In the genomic region with DNA sequence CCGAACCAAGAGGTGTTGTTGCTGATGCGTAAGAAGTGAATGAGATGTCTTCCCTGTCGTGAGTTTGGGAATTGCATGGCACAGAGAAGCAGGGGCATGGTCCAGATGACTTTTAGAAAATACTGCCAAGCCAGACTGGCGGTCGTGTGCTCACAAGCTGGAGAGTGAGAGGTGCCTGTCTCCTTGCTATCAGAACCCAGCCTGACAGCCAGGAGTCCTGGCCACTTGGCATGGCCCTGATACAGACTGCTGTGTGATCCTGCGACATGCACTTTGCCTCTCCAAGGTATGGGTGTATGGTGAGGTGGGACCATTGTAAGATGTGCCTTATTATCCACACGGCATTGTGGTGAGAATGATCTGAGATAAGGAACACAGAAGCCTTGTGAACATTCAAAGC, we compare ENCODE assay signal across 15 cellular contexts.
DNase-seq lines count a peak whose midpoint lies in the region; ATAC-seq lines count a peak whose summit lies in the region.
"Had no signal": no experiment of that assay in that cellular context is flagged by ENCODE, and none has a peak within 500 bp of the region (broad histone marks: within the 10 kb centered on the region; RNA-seq: fewer than 3 reads in every experiment).

No MANE protein-coding gene starts in this region.

- H3K9me3 Mint-ChIP-seq in T-helper 1 cell treated with Interleukin-12 subunit alpha and Interleukin-12 subunit beta and Interleukin-4 antibody, amounts not matched to agents 30 μg/mL and 1 μg/mL, for 36 hours, result peaks cover 7% of the 10 kb centered on the region
- peaks cover 3% of the 10 kb centered on the region for H3K9me3 Mint-ChIP-seq in activated T-helper 1 cell treated with anti-CD3 and anti-CD28 coated beads, Interleukin-12 subunit alpha, Interleukin-12 subunit beta, Interleukin-2, Interleukin-4 antibody, amounts not matched to agents 30 ng/mL and 10 ng/mL and 1 ng/mL, durations not matched to agents 14 hours and 24 hours and 36 hours
- peaks cover 0 to 4% of the 10 kb centered on the region in 2 donors for H3K9me3 Mint-ChIP-seq in stimulated activated naive B cell treated with anti-CD40 and anti-IgM and Interleukin-4, amounts not matched to agents 10 μg/mL and 1 μg/mL and 100 μg/mL, for 72 hours
- H3K9me3 Mint-ChIP-seq in naive thymus-derived CD4-positive, alpha-beta T cell, result peaks cover 0 to 6% (median 0%) of the 10 kb centered on the region in 11 donors

- H3K4me1 Mint-ChIP-seq in T-helper 1 cell treated with Interleukin-12 subunit alpha and Interleukin-12 subunit beta and Interleukin-4 antibody, amounts not matched to agents 30 μg/mL and 1 μg/mL, for 36 hours (ENCODE audit: low read depth), result peaks cover 49% of the 10 kb centered on the region
- H3K4me1 Mint-ChIP-seq in activated T-helper 1 cell treated with anti-CD3 and anti-CD28 coated beads, Interleukin-12 subunit alpha, Interleukin-12 subunit beta, Interleukin-2, Interleukin-4 antibody, amounts not matched to agents 30 ng/mL and 10 ng/mL and 1 ng/mL, durations not matched to agents 14 hours and 24 hours and 36 hours (ENCODE audit: low read depth), result peaks cover 63% of the 10 kb centered on the region
- peaks cover 49 to 73% of the 10 kb centered on the region in 2 donors for H3K4me1 Mint-ChIP-seq in stimulated activated naive B cell treated with anti-CD40 and anti-IgM and Interleukin-4, amounts not matched to agents 10 μg/mL and 1 μg/mL and 100 μg/mL, for 72 hours
- H3K4me1 Mint-ChIP-seq in naive thymus-derived CD4-positive, alpha-beta T cell, result peaks cover 13 to 70% (median 34%) of the 10 kb centered on the region in 7 donors

- H3K4me3 ChIP-seq in mesenchymal stem cell (ENCODE audit: insufficient read depth in 1 of 2, low read depth in 1 of 2, low read length in 2 of 2), result no peak overlapping the region
- H3K4me3 ChIP-seq in naive thymus-derived CD4-positive, alpha-beta T cell (ENCODE audit: low read length), result no peak overlapping the region
- H3K4me3 ChIP-seq: body of pancreas had no signal

- peak overlapping the region; percentile 45 for H4K8ac ChIP-seq in mesenchymal stem cell (ENCODE audit: low read length)

- H3K27me3 Mint-ChIP-seq in T-helper 1 cell treated with Interleukin-12 subunit alpha and Interleukin-12 subunit beta and Interleukin-4 antibody, amounts not matched to agents 30 μg/mL and 1 μg/mL, for 36 hours (ENCODE audit: low read depth), result no peaks in the 10 kb centered on the region
- H3K27me3 Mint-ChIP-seq in activated T-helper 1 cell treated with anti-CD3 and anti-CD28 coated beads, Interleukin-12 subunit alpha, Interleukin-12 subunit beta, Interleukin-2, Interleukin-4 antibody, amounts not matched to agents 30 ng/mL and 10 ng/mL and 1 ng/mL, durations not matched to agents 14 hours and 24 hours and 36 hours (ENCODE audit: insufficient read depth), result no peaks in the 10 kb centered on the region
- H3K27me3 Mint-ChIP-seq in stimulated activated naive B cell treated with anti-CD40 and anti-IgM and Interleukin-4, amounts not matched to agents 10 μg/mL and 1 μg/mL and 100 μg/mL, for 72 hours, result no peaks in the 10 kb centered on the region
- H3K27me3 Mint-ChIP-seq in naive thymus-derived CD4-positive, alpha-beta T cell, result no peaks in the 10 kb centered on the region

- H2AFZ ChIP-seq in mesenchymal stem cell (ENCODE audit: low read depth, low read length), result no peak overlapping the region

- peak overlapping the region in 1 of 2 experiments; percentile 87 for H2BK12ac ChIP-seq in mesenchymal stem cell (ENCODE audit: low read length in 2 of 2)

- H2BK5ac ChIP-seq in mesenchymal stem cell (ENCODE audit: low read depth, low read length, poor library complexity, severe bottlenecking), result no peak overlapping the region

- H2BK15ac ChIP-seq in mesenchymal stem cell (ENCODE audit: low read depth, poor library complexity, severe bottlenecking), result no peak overlapping the region

- CTCF ChIA-PET in naive thymus-derived CD4-positive, alpha-beta T cell (lab: Charles Lee), result interaction anchor here (0.6 kb wide), 1 partner anchor 140 kb away, joined by 4 read pairs; no protein-coding TSS in a partner anchor

- DNase-seq in T-helper 1 cell (no peak), mesenchymal stem cell (no peak), sciatic nerve (ENCODE audit: low spot score) (no peak)
- no peak for DNase-seq in activated T-helper 1 cell treated with anti-CD3 and anti-CD28 coated beads, Interleukin-12 subunit alpha, Interleukin-12 subunit beta, Interleukin-2, Interleukin-4 antibody, amounts not matched to agents 30 ng/mL and 10 ng/mL and 1 ng/mL, durations not matched to agents 14 hours and 24 hours and 36 hours (ENCODE audit: low spot score)
- DNase-seq in stimulated activated naive B cell treated with anti-CD40 and anti-IgM and Interleukin-4, amounts not matched to agents 10 μg/mL and 1 μg/mL and 100 μg/mL, for 72 hours, result no peak
- DNase-seq in naive thymus-derived CD4-positive, alpha-beta T cell, result no peak
- DNase-seq: activated naive CD4-positive, alpha-beta T cell; body of pancreas; dermis blood vessel endothelial cell; erythroblast; NCI-H1436 treated with DMSO at 0.1 percent for 48 hours; SK-N-SH had no signal

- H4K91ac ChIP-seq in mesenchymal stem cell (ENCODE audit: low read length), result peak overlapping the region; percentile 52

- H3K9ac ChIP-seq in mesenchymal stem cell (ENCODE audit: low read length), result peak overlapping the region; percentile 1
- H3K9ac ChIP-seq: SK-N-SH had no signal

- POLR2A ChIA-PET in naive thymus-derived CD4-positive, alpha-beta T cell (lab: Charles Lee), result no interaction called here

- peak overlapping the region in 1 of 2 experiments; percentile 3 for H3K23ac ChIP-seq in mesenchymal stem cell (ENCODE audit: low read length in 2 of 2)

- H3K4me2 ChIP-seq in mesenchymal stem cell (ENCODE audit: low read length, poor library complexity, severe bottlenecking), result no peak overlapping the region
- H3K4me2 ChIP-seq: SK-N-SH had no signal

- H3K27ac Mint-ChIP-seq in T-helper 1 cell treated with Interleukin-12 subunit alpha and Interleukin-12 subunit beta and Interleukin-4 antibody, amounts not matched to agents 30 μg/mL and 1 μg/mL, for 36 hours, result peak overlapping the region; percentile 24
- peak overlapping the region; percentile 74 for H3K27ac Mint-ChIP-seq in activated T-helper 1 cell treated with anti-CD3 and anti-CD28 coated beads, Interleukin-12 subunit alpha, Interleukin-12 subunit beta, Interleukin-2, Interleukin-4 antibody, amounts not matched to agents 30 ng/mL and 10 ng/mL and 1 ng/mL, durations not matched to agents 14 hours and 24 hours and 36 hours
- peak overlapping the region; percentile 77 for H3K27ac Mint-ChIP-seq in stimulated activated naive B cell treated with anti-CD40 and anti-IgM and Interleukin-4, amounts not matched to agents 10 μg/mL and 1 μg/mL and 100 μg/mL, for 72 hours
- peak overlapping the region in 1 of 9 donors; percentile 31 for H3K27ac Mint-ChIP-seq in naive thymus-derived CD4-positive, alpha-beta T cell

- no peak for ATAC-seq in stimulated activated naive B cell treated with anti-CD40 and anti-IgM and Interleukin-4, amounts not matched to agents 10 μg/mL and 1 μg/mL and 100 μg/mL, for 72 hours (replicated peaks)
- no peak for ATAC-seq in sciatic nerve
- ATAC-seq in HG02759 (IDR thresholded peaks at IDR 0.05; ENCODE audit: unreplicated experiment), result no peak
- ATAC-seq in naive thymus-derived CD4-positive, alpha-beta T cell, result no peak
- ATAC-seq: body of pancreas had no signal

- no peak overlapping the region for H3K14ac ChIP-seq in mesenchymal stem cell (ENCODE audit: low read length in 2 of 2)

- peaks cover 47% of the 10 kb centered on the region for H3K36me3 Mint-ChIP-seq in T-helper 1 cell treated with Interleukin-12 subunit alpha and Interleukin-12 subunit beta and Interleukin-4 antibody, amounts not matched to agents 30 μg/mL and 1 μg/mL, for 36 hours (ENCODE audit: low read depth)
- H3K36me3 Mint-ChIP-seq in activated T-helper 1 cell treated with anti-CD3 and anti-CD28 coated beads, Interleukin-12 subunit alpha, Interleukin-12 subunit beta, Interleukin-2, Interleukin-4 antibody, amounts not matched to agents 30 ng/mL and 10 ng/mL and 1 ng/mL, durations not matched to agents 14 hours and 24 hours and 36 hours (ENCODE audit: low read depth), result peaks cover 46% of the 10 kb centered on the region
- peaks cover 18 to 30% of the 10 kb centered on the region in 2 donors for H3K36me3 Mint-ChIP-seq in stimulated activated naive B cell treated with anti-CD40 and anti-IgM and Interleukin-4, amounts not matched to agents 10 μg/mL and 1 μg/mL and 100 μg/mL, for 72 hours
- H3K36me3 Mint-ChIP-seq in naive thymus-derived CD4-positive, alpha-beta T cell, result peaks cover 0 to 39% (median 6%) of the 10 kb centered on the region in 5 donors

- H3K9me3 ChIP-seq in mesenchymal stem cell (ENCODE audit: control insufficient read depth, low read length), result no peaks in the 10 kb centered on the region
- H3K9me3 ChIP-seq in naive thymus-derived CD4-positive, alpha-beta T cell (ENCODE audit: control insufficient read depth in 2 of 3, low read length in 3 of 3), result no peaks in the 10 kb centered on the region
- H3K9me3 ChIP-seq: body of pancreas, SK-N-SH had no signal

- H3K4me1 ChIP-seq in mesenchymal stem cell (ENCODE audit: control insufficient read depth, insufficient read depth, low read depth, low read length), result peaks cover 4% of the 10 kb centered on the region
- peaks cover 0 to 7% of the 10 kb centered on the region in 2 donors for H3K4me1 ChIP-seq in naive thymus-derived CD4-positive, alpha-beta T cell (ENCODE audit: control insufficient read depth in 2 of 2, insufficient read depth in 2 of 2, low read length in 2 of 2)

- 96% methylated on average over 7 of the region's 7 CpGs for WGBS in mesenchymal stem cell

- intact Hi-C loops in activated T-helper 1 cell treated with anti-CD3 and anti-CD28 coated beads, Interleukin-12 subunit alpha, Interleukin-12 subunit beta, Interleukin-2, Interleukin-4 antibody, amounts not matched to agents 30 ng/mL and 10 ng/mL and 1 ng/mL, durations not matched to agents 14 hours and 24 hours and 36 hours (cut with micrococcal nuclease), result no loop called here
- intact Hi-C loops in sciatic nerve (cut with DNase I), result no loop called here
- intact Hi-C loops in naive thymus-derived CD4-positive, alpha-beta T cell (cut with micrococcal nuclease), result no loop called here

- H3K18ac ChIP-seq in mesenchymal stem cell (ENCODE audit: low read depth in 1 of 2, low read length in 2 of 2), result peak overlapping the region; percentile 3 to 46

- no peaks in the 10 kb centered on the region for H3K27me3 ChIP-seq in mesenchymal stem cell (ENCODE audit: control insufficient read depth in 1 of 2, insufficient read depth in 1 of 2, low read length in 2 of 2)
- no peaks in the 10 kb centered on the region for H3K27me3 ChIP-seq in naive thymus-derived CD4-positive, alpha-beta T cell (ENCODE audit: control insufficient read depth in 2 of 2, insufficient read depth in 2 of 2, low read length in 2 of 2)
- H3K27me3 ChIP-seq: body of pancreas had no signal

- H3K4me3 Mint-ChIP-seq in T-helper 1 cell treated with Interleukin-12 subunit alpha and Interleukin-12 subunit beta and Interleukin-4 antibody, amounts not matched to agents 30 μg/mL and 1 μg/mL, for 36 hours, result no peak overlapping the region
- H3K4me3 Mint-ChIP-seq in activated T-helper 1 cell treated with anti-CD3 and anti-CD28 coated beads, Interleukin-12 subunit alpha, Interleukin-12 subunit beta, Interleukin-2, Interleukin-4 antibody, amounts not matched to agents 30 ng/mL and 10 ng/mL and 1 ng/mL, durations not matched to agents 14 hours and 24 hours and 36 hours, result no peak overlapping the region
- H3K4me3 Mint-ChIP-seq in stimulated activated naive B cell treated with anti-CD40 and anti-IgM and Interleukin-4, amounts not matched to agents 10 μg/mL and 1 μg/mL and 100 μg/mL, for 72 hours, result no peak overlapping the region
- no peak overlapping the region for H3K4me3 Mint-ChIP-seq in naive thymus-derived CD4-positive, alpha-beta T cell

- H3K79me1 ChIP-seq in mesenchymal stem cell (replicated peaks; ENCODE audit: low read length, poor library complexity, severe bottlenecking), result peaks cover 36% of the 10 kb centered on the region

- no peak overlapping the region for H2BK120ac ChIP-seq in mesenchymal stem cell (ENCODE audit: low read depth, low read length)

- H3K36me3 ChIP-seq in mesenchymal stem cell (ENCODE audit: control insufficient read depth in 1 of 2, insufficient read depth in 2 of 2, low read depth in 1 of 2, low read length in 2 of 2), result peaks cover 6 to 54% of the 10 kb centered on the region in 2 experiments
- H3K36me3 ChIP-seq in naive thymus-derived CD4-positive, alpha-beta T cell (ENCODE audit: control insufficient read depth in 2 of 3, insufficient read depth in 3 of 3, low read length in 3 of 3), result no peaks in the 10 kb centered on the region

- H3K27ac ChIP-seq in mesenchymal stem cell (ENCODE audit: low read length, poor library complexity, severe bottlenecking), result no peak overlapping the region
- no peak overlapping the region for H3K27ac ChIP-seq in naive thymus-derived CD4-positive, alpha-beta T cell (ENCODE audit: low read depth, low read length)
- H3K27ac ChIP-seq: 22Rv1, body of pancreas had no signal

- no peak overlapping the region for H3K4ac ChIP-seq in mesenchymal stem cell (ENCODE audit: low read depth in 1 of 2, low read length in 2 of 2)

- H2AK5ac ChIP-seq in mesenchymal stem cell (ENCODE audit: low read length, severe bottlenecking), result no peak overlapping the region
